Comparison of ENCODE assay signal across 28 cellular contexts in the genomic region with DNA sequence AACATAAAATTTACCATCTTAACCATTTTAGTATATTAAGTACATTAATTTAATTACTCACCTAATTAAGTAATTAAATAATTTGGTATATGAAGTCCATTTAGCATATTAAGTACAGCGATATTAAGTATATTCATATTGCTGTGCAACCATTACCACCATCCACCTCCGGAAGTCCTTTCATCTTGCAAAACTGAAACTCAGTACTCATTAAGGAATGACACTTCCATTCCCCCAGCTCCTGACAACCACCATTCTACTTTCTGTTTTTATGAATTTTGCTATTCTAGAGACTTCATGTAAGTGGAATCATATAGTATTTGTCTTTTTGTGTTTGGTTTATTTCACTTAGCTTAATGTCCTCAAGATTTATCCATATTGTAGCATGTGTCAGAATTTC.
DNase-seq lines count a peak whose midpoint lies in the region; ATAC-seq, FAIRE-seq and TF ChIP-seq lines count a peak whose summit lies in the region.
"Had no signal": no experiment of that assay in that cellular context is flagged by ENCODE, and none has a peak within 500 bp of the region (broad histone marks: within the 10 kb centered on the region; RNA-seq: fewer than 3 reads in every experiment).

No MANE protein-coding gene starts in this region.

- TF ChIP-seq POLR2A in GM12878 (IDR thresholded peaks at IDR 0.05; ENCODE audit: low read depth, low read length), result no peak

- SMC1A ChIA-PET in GM12878 (lab: Charles Lee; ENCODE audit: uncharacterized antibody, unreplicated experiment), result interaction anchor here (0.8 to 1.7 kb wide), 5 partner anchors 9 to 47 kb away, joined by 3 to 7 read pairs (median 4); no protein-coding TSS in a partner anchor

- POLR2A ChIA-PET in GM12878 (lab: Charles Lee), result interaction anchor here (1.0 kb wide), 1 partner anchor 132 kb away, joined by 3 read pairs; no protein-coding TSS in a partner anchor

- no peak overlapping the region for H2AFZ ChIP-seq in GM12878 (ENCODE audit: control insufficient read depth, low read depth, low read length)

- TF ChIP-seq EP300 in GM12878 (IDR thresholded peaks at IDR 0.05; ENCODE audit: borderline replicate concordance in 1 of 2, control insufficient read depth in 1 of 2, low read depth in 2 of 2, low read length in 2 of 2), result no peak

- H3K27ac ChIP-seq in GM12878 (ENCODE audit: control insufficient read depth, insufficient read depth), result no peak overlapping the region
- H3K27ac ChIP-seq: BLaER1, heart right ventricle, lower lobe of right lung, tibial nerve had no signal

- peak; percentile 60 for ATAC-seq in GM18867 (IDR thresholded peaks at IDR 0.05; ENCODE audit: unreplicated experiment)
- peak; percentile 67 for ATAC-seq in HG03565 (IDR thresholded peaks at IDR 0.05; ENCODE audit: unreplicated experiment)
- ATAC-seq in GM12878, result peak; percentile 85
- no peak for ATAC-seq in HG03439 (IDR thresholded peaks at IDR 0.05; ENCODE audit: unreplicated experiment)
- ATAC-seq: HCT116, heart right ventricle, lower lobe of right lung, mucosa of descending colon, Panc1, T-helper 17 cell had no signal

- DNase-seq in GM12865 (ENCODE audit: low read depth), result peak; percentile 65
- no peak for DNase-seq in GM12878 (ENCODE audit: low read depth, low spot score)
- no peak for DNase-seq in D721Med (ENCODE audit: insufficient read length, low spot score)
- no peak for DNase-seq in NCI-H2171 (lab: John Stamatoyannopoulos, UW)
- DNase-seq: activated CD4-positive, CD25-positive, alpha-beta regulatory T cell; amniotic stem cell; heart right ventricle; kidney glomerular epithelial cell; lower lobe of right lung; mucosa of descending colon; MV-4-11; NCI-H1436 treated with DMSO at 0.1 percent for 48 hours; NCI-H2081 treated with DMSO at 0.1 percent for 48 hours; nephron progenitor cell; SHP77; stimulated activated CD4-positive, alpha-beta T cell treated with anti-CD3 and anti-CD28 coated beads, Interleukin-4, amount 100 ng/mL, for 1 hour; T-helper 17 cell had no signal

- in situ Hi-C loops in GM12878 (cut with MboI), result no loop called here

- H3K9me3 ChIP-seq in GM12878 (replicated peaks; ENCODE audit: control insufficient read depth, insufficient read depth, low read length), result peaks cover 3% of the 10 kb centered on the region; the same call in 2 of the 3 replicates
- H3K9me3 ChIP-seq: lower lobe of right lung, mucosa of descending colon had no signal

- TF ChIP-seq RAD21 in GM12878 (IDR thresholded peaks at IDR 0.05; ENCODE audit: insufficient read depth, low read depth, low read length), result no peak

- no peak overlapping the region; the same call in 1 of the 2 replicates for H3K4me2 ChIP-seq in GM12878 (ENCODE audit: control insufficient read depth, insufficient read depth)
- H3K4me2 ChIP-seq: BLaER1 had no signal

- no peaks in the 10 kb centered on the region for H3K27me3 ChIP-seq in GM12878 (replicated peaks in 1 of 2; ENCODE audit: control insufficient read depth in 2 of 2, insufficient read depth in 2 of 2, low read length in 1 of 2)
- H3K27me3 ChIP-seq: BLaER1, tibial nerve had no signal

- H4K20me1 ChIP-seq in GM12878 (ENCODE audit: control insufficient read depth, insufficient read depth), result no peaks in the 10 kb centered on the region
- H4K20me1 ChIP-seq: BLaER1 had no signal

- BruUV-seq in GM12878 (replicated peaks; lab: Mats Ljungman, UMichigan), result no TSS peak

- TF ChIP-seq CTCF in GM12865 (IDR thresholded peaks at IDR 0.05; ENCODE audit: insufficient read depth, low read depth, low read length, missing control alignments), result no peak
- TF ChIP-seq CTCF in GM12878 (IDR thresholded peaks at IDR 0.05 in 2 of 3, conservative IDR thresholded peaks at IDR 0.05 in 1 of 3; ENCODE audit: control insufficient read depth in 2 of 3, extremely low read depth in 1 of 3, insufficient read depth in 1 of 3, low read depth in 3 of 3, low read length in 3 of 3), result no peak
- no peak for TF ChIP-seq CTCF in D721Med (IDR thresholded peaks at IDR 0.05; ENCODE audit: insufficient read depth, missing control alignments)

- H3K79me2 ChIP-seq in GM12878 (ENCODE audit: control insufficient read depth, insufficient read depth, low read length), result no peaks in the 10 kb centered on the region

- 44% methylated on average over 2 of the region's 2 CpGs for WGBS in GM12878 (ENCODE audit: insufficient coverage, insufficient replicate concordance, low lambda C conversion rate, missing lambda C conversion rate)

- H3K4me1 ChIP-seq in GM12878 (ENCODE audit: control insufficient read depth, insufficient read depth, low read length), result peaks cover 8% of the 10 kb centered on the region
- H3K4me1 ChIP-seq: heart right ventricle, lower lobe of right lung, tibial nerve had no signal

- FAIRE-seq in GM12878 (lab: Jason Lieb, UNC) (no peak), D721Med (lab: Jason Lieb, UNC) (no peak)
- FAIRE-seq: endothelial cell of umbilical vein, frontal cortex, G401.6, TTC549 had no signal

- RAD21 ChIA-PET in GM12878 (lab: Charles Lee; ENCODE audit: unreplicated experiment), result interaction anchor here (0.6 to 1.2 kb wide), 4 partner anchors 11 to 155 kb away, joined by 3 to 7 read pairs (median 4); no protein-coding TSS in a partner anchor

- intact Hi-C loops in GM12878 (cut with micrococcal nuclease; ENCODE audit: unreplicated experiment), result loop anchor here (1.0 kb wide), 1 partner anchor 37 kb away; no protein-coding TSS in a partner anchor

- CTCF ChIA-PET in GM12878 (lab: Yijun Ruan, JAX), result interaction anchor here (0.6 to 1.5 kb wide), 3 partner anchors 12 to 38 kb away, joined by 3 to 4 read pairs (median 4); no protein-coding TSS in a partner anchor

- no peak overlapping the region for H3K9ac ChIP-seq in GM12878 (ENCODE audit: control insufficient read depth, insufficient read depth, low read length)
- H3K9ac ChIP-seq: BLaER1 had no signal

- no peaks in the 10 kb centered on the region for H3K36me3 ChIP-seq in GM12878 (ENCODE audit: control insufficient read depth in 2 of 2, insufficient read depth in 2 of 2, low read length in 1 of 2)
- H3K36me3 ChIP-seq: BLaER1, heart right ventricle, lower lobe of right lung, tibial nerve had no signal

- no peak overlapping the region for H3K4me3 ChIP-seq in GM12865 (ENCODE audit: low read depth, low read length)
- H3K4me3 ChIP-seq in GM12878, result no peak overlapping the region
- H3K4me3 ChIP-seq: BLaER1, heart right ventricle, lower lobe of right lung, mucosa of descending colon, tibial nerve had no signal

TF ChIP-seq in GM12878, 131 proteins besides CTCF, POLR2A, EP300 and RAD21:
- no peak for TF ChIP-seq IRF4 (IDR thresholded peaks at IDR 0.05; ENCODE audit: low read depth, low read length)
- peak; percentile 43 to 48; a peak in 3 of 4 replicates for TF ChIP-seq IKZF2 (IDR thresholded peaks at IDR 0.05)
- peak; percentile 21; the same call in 1 of the 2 replicates for TF ChIP-seq ATF7 (IDR thresholded peaks at IDR 0.05; ENCODE audit: low read depth)
- 0 out of 2 replicates have a peak, but pooled peaks have one; percentile 51 for TF ChIP-seq TCF7 (IDR thresholded peaks at IDR 0.05; ENCODE audit: borderline replicate concordance)
- no peak for TF ChIP-seq RFX5 (IDR thresholded peaks at IDR 0.05; ENCODE audit: low read depth, low read length)
- TF ChIP-seq, protein P1, sequence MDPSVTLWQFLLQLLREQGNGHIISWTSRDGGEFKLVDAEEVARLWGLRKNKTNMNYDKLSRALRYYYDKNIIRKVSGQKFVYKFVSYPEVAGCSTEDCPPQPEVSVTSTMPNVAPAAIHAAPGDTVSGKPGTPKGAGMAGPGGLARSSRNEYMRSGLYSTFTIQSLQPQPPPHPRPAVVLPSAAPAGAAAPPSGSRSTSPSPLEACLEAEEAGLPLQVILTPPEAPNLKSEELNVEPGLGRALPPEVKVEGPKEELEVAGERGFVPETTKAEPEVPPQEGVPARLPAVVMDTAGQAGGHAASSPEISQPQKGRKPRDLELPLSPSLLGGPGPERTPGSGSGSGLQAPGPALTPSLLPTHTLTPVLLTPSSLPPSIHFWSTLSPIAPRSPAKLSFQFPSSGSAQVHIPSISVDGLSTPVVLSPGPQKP (IDR thresholded peaks at IDR 0.05; ENCODE audit: low read depth, low read length), result no peak
- no peak for TF ChIP-seq EGR1 (IDR thresholded peaks at IDR 0.05; ENCODE audit: borderline replicate concordance in 1 of 2, low read depth in 2 of 2, low read length in 2 of 2)
- TF ChIP-seq RUNX3 (IDR thresholded peaks at IDR 0.05; ENCODE audit: low read length), result peak; percentile 54
- 0 out of 4 replicates have a peak, but pooled peaks of 1 of the 2 experiments have one; percentile 54 for TF ChIP-seq ETV6 (conservative IDR thresholded peaks at IDR 0.05 in 1 of 2, IDR thresholded peaks at IDR 0.05 in 1 of 2; ENCODE audit: borderline replicate concordance in 1 of 2, low read depth in 1 of 2)
- TF ChIP-seq TBL1XR1 (IDR thresholded peaks at IDR 0.05; ENCODE audit: low read depth, low read length), result no peak
- TF ChIP-seq MTA2 (IDR thresholded peaks at IDR 0.05; ENCODE audit: low read depth), result peak; percentile 73
- TF ChIP-seq BCL11A (IDR thresholded peaks at IDR 0.05; ENCODE audit: low read depth, low read length), result peak; percentile 43; the same call in 1 of the 2 replicates
